27 cellular contexts compared by ENCODE assay signal in genomic region chr6:31850765-31851484, GRCh38. TPM values are rescaled to one million over a fixed set of nuclear protein-coding genes. Genes with fewer than 3 reads are reported as not detected.
"Had no signal": no experiment of that assay in that cellular context is flagged by ENCODE, and none has a peak within 500 bp of the region (broad histone marks: within the 10 kb centered on the region; RNA-seq: fewer than 3 reads in every experiment).

No MANE protein-coding gene starts in this region.

- H3K4me3 ChIP-seq: mucosa of descending colon, neural progenitor cell, sigmoid colon, vagina had no signal

- H3K27ac ChIP-seq: neural progenitor cell, sigmoid colon, testis, vagina had no signal

- H3K4me1 ChIP-seq: neural progenitor cell, sigmoid colon, testis, vagina had no signal

- DNase-seq: activated B cell treated with CpG ODN at 0.5 μM for 24 hours; activated CD4-positive, alpha-beta T cell treated with anti-CD3 and anti-CD28 coated beads for 4 hours; activated CD4-positive, alpha-beta T cell treated with anti-CD3 and anti-CD28 coated beads, Interleukin-2, amount 50 U/mL, for 48 hours; activated CD8-positive, alpha-beta memory T cell treated with anti-CD3 and anti-CD28 coated beads, Interleukin-2, amount 50 U/mL, for 48 hours; activated effector memory CD4-positive, alpha-beta T cell treated with anti-CD3 and anti-CD28 coated beads, Interleukin-2, amount 50 U/mL, for 16 hours; activated naive CD4-positive, alpha-beta T cell treated with anti-CD3 and anti-CD28 coated beads, Interleukin-2, amount 10 ng/mL, durations not matched to agents 7 days and 5 days; activated naive CD8-positive, alpha-beta T cell treated with anti-CD3 and anti-CD28 coated beads, Interleukin-2, amount 50 U/mL, for 24 hours; activated T-cell treated with anti-CD3 and anti-CD28 coated beads, Interleukin-2, amount 50 U/mL, for 72 hours; effector CD4-positive, alpha-beta T cell; foreskin melanocyte; hypothalamus; mucosa of descending colon; retina; sigmoid colon; stimulated activated CD4-positive, alpha-beta T cell treated with anti-CD3 and anti-CD28 coated beads, Interleukin-2, amount 100 ng/mL, for 48 hours; stimulated activated CD8-positive, alpha-beta memory T cell treated with anti-CD3 and anti-CD28 coated beads, Interleukin-4, amount 100 ng/mL, for 48 hours; stimulated activated naive B cell treated with anti-CD40 and anti-IgM and Interleukin-4, amounts not matched to agents 10 μg/mL and 1 μg/mL and 100 μg/mL, for 72 hours; T-helper 1 cell; testis; trophoblast cell had no signal

- H3K4me2 ChIP-seq: neural progenitor cell had no signal

- H3K36me3 ChIP-seq: neural progenitor cell, sigmoid colon, vagina had no signal

- H3K27ac Mint-ChIP-seq: activated B cell treated with CpG ODN at 0.5 μM for 24 hours; activated naive CD4-positive, alpha-beta T cell treated with anti-CD3 and anti-CD28 coated beads, Interleukin-2, amount 10 ng/mL, durations not matched to agents 7 days and 5 days; activated naive CD8-positive, alpha-beta T cell treated with anti-CD3 and anti-CD28 coated beads, Interleukin-2, amount 50 U/mL, for 24 hours; activated T-cell treated with anti-CD3 and anti-CD28 coated beads, Interleukin-2, amount 50 U/mL, for 72 hours; dendritic cell treated with granulocyte-macrophage colony-stimulating factor and Interleukin-4, amounts not matched to agents 40 ng/mL and 50 ng/mL, for 4 days; memory B cell; stimulated activated naive B cell treated with anti-CD40 and anti-IgM and Interleukin-4, amounts not matched to agents 10 μg/mL and 1 μg/mL and 100 μg/mL, for 72 hours had no signal

- ATAC-seq: activated naive CD8-positive, alpha-beta T cell treated with anti-CD3 and anti-CD28 coated beads, Interleukin-2, amount 50 U/mL, for 24 hours; activated T-cell treated with anti-CD3 and anti-CD28 coated beads, Interleukin-2, amount 50 U/mL, for 72 hours; esophagus mucosa; stimulated activated naive B cell treated with anti-CD40 and anti-IgM and Interleukin-4, amounts not matched to agents 10 μg/mL and 1 μg/mL and 100 μg/mL, for 72 hours had no signal

- H3K27me3 ChIP-seq: neural progenitor cell, sigmoid colon, testis, vagina had no signal

- H3K9me3 ChIP-seq: mucosa of descending colon, sigmoid colon, testis, vagina had no signal

- H3K9me3 Mint-ChIP-seq: activated B cell treated with CpG ODN at 0.5 μM for 24 hours; activated naive CD8-positive, alpha-beta T cell treated with anti-CD3 and anti-CD28 coated beads, Interleukin-2, amount 50 U/mL, for 24 hours; activated T-cell treated with anti-CD3 and anti-CD28 coated beads, Interleukin-2, amount 50 U/mL, for 72 hours; memory B cell; stimulated activated naive B cell treated with anti-CD40 and anti-IgM and Interleukin-4, amounts not matched to agents 10 μg/mL and 1 μg/mL and 100 μg/mL, for 72 hours had no signal

- H2AFZ ChIP-seq: neural progenitor cell had no signal

- H3K4me3 Mint-ChIP-seq: activated B cell treated with CpG ODN at 0.5 μM for 24 hours; activated naive CD4-positive, alpha-beta T cell treated with anti-CD3 and anti-CD28 coated beads, Interleukin-2, amount 10 ng/mL, durations not matched to agents 7 days and 5 days; activated naive CD8-positive, alpha-beta T cell treated with anti-CD3 and anti-CD28 coated beads, Interleukin-2, amount 50 U/mL, for 24 hours; activated T-cell treated with anti-CD3 and anti-CD28 coated beads, Interleukin-2, amount 50 U/mL, for 72 hours; dendritic cell treated with granulocyte-macrophage colony-stimulating factor and Interleukin-4, amounts not matched to agents 40 ng/mL and 50 ng/mL, for 4 days; memory B cell; neural progenitor cell; stimulated activated naive B cell treated with anti-CD40 and anti-IgM and Interleukin-4, amounts not matched to agents 10 μg/mL and 1 μg/mL and 100 μg/mL, for 72 hours had no signal

- H3K4me1 Mint-ChIP-seq: activated B cell treated with CpG ODN at 0.5 μM for 24 hours; activated naive CD8-positive, alpha-beta T cell treated with anti-CD3 and anti-CD28 coated beads, Interleukin-2, amount 50 U/mL, for 24 hours; memory B cell; stimulated activated naive B cell treated with anti-CD40 and anti-IgM and Interleukin-4, amounts not matched to agents 10 μg/mL and 1 μg/mL and 100 μg/mL, for 72 hours had no signal

- H3K27me3 Mint-ChIP-seq: activated B cell treated with CpG ODN at 0.5 μM for 24 hours; activated naive CD4-positive, alpha-beta T cell treated with anti-CD3 and anti-CD28 coated beads, Interleukin-2, amount 10 ng/mL, durations not matched to agents 7 days and 5 days; activated naive CD8-positive, alpha-beta T cell treated with anti-CD3 and anti-CD28 coated beads, Interleukin-2, amount 50 U/mL, for 24 hours; dendritic cell treated with granulocyte-macrophage colony-stimulating factor and Interleukin-4, amounts not matched to agents 40 ng/mL and 50 ng/mL, for 4 days; memory B cell; stimulated activated naive B cell treated with anti-CD40 and anti-IgM and Interleukin-4, amounts not matched to agents 10 μg/mL and 1 μg/mL and 100 μg/mL, for 72 hours had no signal

- H3K9ac ChIP-seq: neural progenitor cell had no signal

RNA-seq across cellular contexts. Expression of gene SLC44A4, which starts 27.9 kb away (rescaled TPM):
- total RNA-seq: activated B cell treated with CpG ODN at 0.5 μM for 24 hours; activated CD8-positive, alpha-beta memory T cell treated with anti-CD3 and anti-CD28 coated beads for 36 hours; cerebellum had no signal
